Comparison of ENCODE assay signal across 14 cellular contexts in the genomic region with DNA sequence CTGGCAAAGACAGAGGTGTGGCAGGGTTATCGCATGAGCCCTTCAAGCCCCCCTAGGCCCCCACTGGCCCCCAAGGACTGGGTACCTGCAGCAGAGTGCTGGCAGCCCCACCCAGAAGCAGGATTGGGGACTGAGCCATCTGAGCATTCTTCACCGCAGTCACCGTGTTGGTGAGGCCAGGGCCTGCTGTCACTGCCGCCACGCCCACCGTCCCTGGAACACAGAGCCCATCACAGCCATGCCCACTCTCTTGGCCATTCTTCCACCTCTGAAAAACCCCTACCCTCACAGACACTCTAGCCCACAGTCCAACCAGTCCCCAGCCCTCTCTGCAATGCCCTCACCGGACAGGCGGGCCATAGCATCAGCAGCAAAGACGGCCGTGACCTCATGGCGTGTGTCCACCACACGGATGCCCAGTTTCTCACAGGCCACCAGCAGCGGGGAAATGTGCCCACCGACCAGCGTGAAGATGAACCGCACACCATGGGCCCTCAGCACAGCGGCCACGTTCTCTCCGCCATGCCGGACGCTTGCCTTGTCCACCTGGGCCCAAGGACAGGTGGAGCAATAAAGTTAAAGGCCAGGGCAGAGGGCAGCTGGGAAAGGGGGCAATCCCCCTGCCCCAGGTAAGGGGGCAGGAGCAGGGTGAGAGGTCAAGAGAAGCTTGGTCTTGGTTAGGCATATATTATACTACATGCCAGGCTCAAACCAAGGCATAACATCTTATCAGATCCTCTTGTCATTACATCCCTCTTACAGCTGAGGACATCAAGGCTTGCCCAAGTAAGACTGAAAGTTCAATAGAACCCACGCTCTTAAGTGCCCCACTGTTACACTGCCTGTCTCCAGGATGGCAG. TPM values are rescaled to one million over a fixed set of nuclear protein-coding genes. Genes with fewer than 3 reads are reported as not detected.
DNase-seq lines count a peak whose midpoint lies in the region; ATAC-seq and TF ChIP-seq lines count a peak whose summit lies in the region.
"Had no signal": no experiment of that assay in that cellular context is flagged by ENCODE, and none has a peak within 500 bp of the region (broad histone marks: within the 10 kb centered on the region; RNA-seq: fewer than 3 reads in every experiment).

No MANE protein-coding gene starts in this region.

- H3K4me3 ChIP-seq in heart right ventricle (peak overlapping the region in 3 of 10 donors; percentile 7 to 88 (median 21)), adipocyte (ENCODE audit: low read length) (peak overlapping the region; percentile 46), muscle layer of colon (ENCODE audit: low read depth in 1 of 2, low read length in 2 of 2) (peak overlapping the region in 1 of 2 donors; percentile 96), tibial artery (no peak overlapping the region)
- H3K4me3 ChIP-seq: body of pancreas had no signal

- H3K9me3 ChIP-seq in heart right ventricle (no peaks in the 10 kb centered on the region), adipocyte (ENCODE audit: control insufficient read depth, low read length) (no peaks in the 10 kb centered on the region), muscle layer of colon (ENCODE audit: low read length) (no peaks in the 10 kb centered on the region), tibial artery (no peaks in the 10 kb centered on the region)
- H3K9me3 ChIP-seq: body of pancreas had no signal

- peak overlapping the region in 9 of 10 donors; percentile 20 to 98 (median 77) for H3K27ac ChIP-seq in heart right ventricle
- H3K27ac ChIP-seq in muscle layer of colon (ENCODE audit: low read depth, low read length) = peak overlapping the region; percentile 84
- peak overlapping the region; percentile 87 to 95 for H3K27ac ChIP-seq in tibial artery

- intact Hi-C loops in heart right ventricle (cut with DNase I) (no loop called here), Right ventricle myocardium inferior (cut with DNase I) (no loop called here), tibial artery (cut with DNase I; ENCODE audit: low total_unique reads) (no loop called here)

- no peak for DNase-seq in heart right ventricle
- no peak for DNase-seq in Right ventricle myocardium inferior (ENCODE audit: missing footprints)
- no peak for DNase-seq in adipocyte (ENCODE audit: low read depth)
- DNase-seq in tibial artery = no peak
- no peak for DNase-seq in CD1c-positive myeloid dendritic cell (ENCODE audit: extremely low spot score)
- DNase-seq in NCI-H774 (lab: John Stamatoyannopoulos, UW) = no peak
- DNase-seq in midbrain (lab: John Stamatoyannopoulos, UW) = no peak
- DNase-seq: AML-193, NCI-H1417 had no signal

- H3K9ac ChIP-seq in adipocyte (ENCODE audit: low read length) (peak overlapping the region; percentile 96), muscle layer of colon (ENCODE audit: low read length) (peak overlapping the region; percentile 22)

- 87 to 92% methylated on average over 22 of the region's 22 CpGs for WGBS in heart right ventricle, 2 donors

- TF ChIP-seq CTCF in heart right ventricle (IDR thresholded peaks at IDR 0.05) (no peak), tibial artery (IDR thresholded peaks at IDR 0.05) (no peak)

- H3K36me3 ChIP-seq in heart right ventricle = peaks cover 0 to 53% (median 36%) of the 10 kb centered on the region in 9 donors
- H3K36me3 ChIP-seq in adipocyte (ENCODE audit: control insufficient read depth, insufficient read depth, low read length, severe bottlenecking) = peaks cover 41% of the 10 kb centered on the region
- peaks cover 41% of the 10 kb centered on the region for H3K36me3 ChIP-seq in muscle layer of colon (ENCODE audit: insufficient read depth, low read length)
- H3K36me3 ChIP-seq in tibial artery = peaks cover 19 to 49% (median 33%) of the 10 kb centered on the region in 3 donors

- ATAC-seq in heart right ventricle (no peak), Right ventricle myocardium inferior (no peak)
- ATAC-seq: body of pancreas, Panc1 had no signal

- H3K4me1 ChIP-seq in heart right ventricle (peaks cover 0 to 33% (median 22%) of the 10 kb centered on the region in 9 donors), adipocyte (ENCODE audit: control insufficient read depth, insufficient read depth, low read length) (peaks cover 26% of the 10 kb centered on the region), muscle layer of colon (ENCODE audit: insufficient read depth, low read length) (peaks cover 18% of the 10 kb centered on the region), tibial artery (peaks cover 4 to 27% (median 16%) of the 10 kb centered on the region in 4 donors)

- no peaks in the 10 kb centered on the region for H3K27me3 ChIP-seq in heart right ventricle
- H3K27me3 ChIP-seq in adipocyte (replicated peaks; ENCODE audit: control insufficient read depth, insufficient read depth, low read length) = no peaks in the 10 kb centered on the region
- no peaks in the 10 kb centered on the region for H3K27me3 ChIP-seq in muscle layer of colon (ENCODE audit: control insufficient read depth in 1 of 2, insufficient read depth in 2 of 2, low read length in 2 of 2)
- H3K27me3 ChIP-seq in tibial artery = no peaks in the 10 kb centered on the region
- H3K27me3 ChIP-seq: body of pancreas had no signal

RNA-seq across cellular contexts. Expression of gene SYDE1, which starts 16.1 kb away (rescaled TPM):
- total RNA-seq in heart right ventricle = 10 to 100 TPM; 11.5 to 17.1 (median 13.1) TPM
- 10 to 100 TPM in 1 of 2 donors, 1 to 10 TPM in 1; 9.4 to 12.9 TPM for polyA plus RNA-seq in heart right ventricle
- total RNA-seq in Right ventricle myocardium inferior = 15.7 TPM

RNA-seq across cellular contexts. Expression of gene OR1I1, which starts 41.2 kb away (rescaled TPM):
- total RNA-seq in heart right ventricle (not detected), Right ventricle myocardium inferior (not detected)
- not detected for polyA plus RNA-seq in heart right ventricle
- total RNA-seq: body of pancreas, left colon had no signal
- polyA plus RNA-seq: small intestine had no signal
